Comparison of ENCODE assay signal across 1 cellular context in the genomic region with DNA sequence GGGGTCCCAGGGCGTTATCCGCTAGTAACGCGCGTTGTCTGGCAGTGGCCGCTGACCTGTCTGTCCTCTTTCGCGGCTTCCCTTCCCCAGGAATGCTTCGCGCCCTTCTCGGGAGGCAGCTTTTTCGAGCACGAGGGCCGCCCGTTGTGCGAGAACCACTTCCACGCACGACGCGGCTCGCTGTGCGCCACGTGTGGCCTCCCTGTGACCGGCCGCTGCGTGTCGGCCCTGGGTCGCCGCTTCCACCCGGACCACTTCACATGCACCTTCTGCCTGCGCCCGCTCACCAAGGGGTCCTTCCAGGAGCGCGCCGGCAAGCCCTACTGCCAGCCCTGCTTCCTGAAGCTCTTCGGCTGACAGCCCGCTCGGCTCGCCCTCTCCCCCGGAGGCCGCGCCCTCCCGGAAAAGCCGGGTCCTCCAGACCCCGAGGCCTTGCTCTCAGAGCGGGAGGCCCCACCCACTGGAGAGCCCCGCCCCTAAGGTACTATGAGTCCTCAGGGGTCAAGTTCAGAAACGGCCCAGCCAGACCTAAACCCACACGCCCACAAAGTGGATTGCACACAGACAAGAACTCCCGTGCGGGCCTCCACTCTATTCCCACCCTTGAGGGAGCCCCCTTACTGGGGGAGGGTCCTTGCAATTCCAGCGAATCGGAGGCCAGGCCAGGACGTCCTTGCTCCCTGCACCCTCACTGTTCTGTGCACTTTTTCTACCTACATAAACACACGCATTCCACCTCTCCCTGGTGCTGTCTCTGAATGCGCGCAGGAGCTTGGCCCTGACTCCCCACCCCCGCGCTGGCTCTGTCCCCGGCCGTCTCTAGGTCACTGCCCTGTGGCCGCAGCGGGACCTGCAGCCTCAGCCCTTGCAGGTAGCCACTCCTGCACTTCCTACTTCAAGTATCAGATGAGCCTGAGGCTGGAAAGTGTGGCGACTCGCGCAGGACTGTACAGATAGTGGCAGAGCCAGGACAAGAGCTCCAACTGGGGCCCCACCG.
A peak's percentile ranks its signal among the peaks of the same experiment; 100 is the strongest.
TF ChIP-seq lines count a peak whose summit lies in the region.

No MANE protein-coding gene starts in this region.

TF ChIP-seq in HepG2, 621 proteins besides CTCF, POLR2A, EP300 and RAD21 (continued from another document and continues in another):
- TF ChIP-seq, protein P1, sequence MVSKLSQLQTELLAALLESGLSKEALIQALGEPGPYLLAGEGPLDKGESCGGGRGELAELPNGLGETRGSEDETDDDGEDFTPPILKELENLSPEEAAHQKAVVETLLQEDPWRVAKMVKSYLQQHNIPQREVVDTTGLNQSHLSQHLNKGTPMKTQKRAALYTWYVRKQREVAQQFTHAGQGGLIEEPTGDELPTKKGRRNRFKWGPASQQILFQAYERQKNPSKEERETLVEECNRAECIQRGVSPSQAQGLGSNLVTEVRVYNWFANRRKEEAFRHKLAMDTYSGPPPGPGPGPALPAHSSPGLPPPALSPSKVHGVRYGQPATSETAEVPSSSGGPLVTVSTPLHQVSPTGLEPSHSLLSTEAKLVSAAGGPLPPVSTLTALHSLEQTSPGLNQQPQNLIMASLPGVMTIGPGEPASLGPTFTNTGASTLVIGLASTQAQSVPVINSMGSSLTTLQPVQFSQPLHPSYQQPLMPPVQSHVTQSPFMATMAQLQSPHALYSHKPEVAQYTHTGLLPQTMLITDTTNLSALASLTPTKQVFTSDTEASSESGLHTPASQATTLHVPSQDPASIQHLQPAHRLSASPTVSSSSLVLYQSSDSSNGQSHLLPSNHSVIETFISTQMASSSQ (IDR thresholded peaks at IDR 0.05; ENCODE audit: low read depth): no peak
- TF ChIP-seq, protein P1 (CRISPR knock-in tag; IDR thresholded peaks at IDR 0.05; ENCODE audit: borderline replicate concordance): peak; percentile 42; the same call in 1 of the 2 replicates
- no peak for TF ChIP-seq ZFP36 (IDR thresholded peaks at IDR 0.05; ENCODE audit: borderline replicate concordance, low read depth, low read length, partially characterized antibody)
- TF ChIP-seq, protein P2, sequence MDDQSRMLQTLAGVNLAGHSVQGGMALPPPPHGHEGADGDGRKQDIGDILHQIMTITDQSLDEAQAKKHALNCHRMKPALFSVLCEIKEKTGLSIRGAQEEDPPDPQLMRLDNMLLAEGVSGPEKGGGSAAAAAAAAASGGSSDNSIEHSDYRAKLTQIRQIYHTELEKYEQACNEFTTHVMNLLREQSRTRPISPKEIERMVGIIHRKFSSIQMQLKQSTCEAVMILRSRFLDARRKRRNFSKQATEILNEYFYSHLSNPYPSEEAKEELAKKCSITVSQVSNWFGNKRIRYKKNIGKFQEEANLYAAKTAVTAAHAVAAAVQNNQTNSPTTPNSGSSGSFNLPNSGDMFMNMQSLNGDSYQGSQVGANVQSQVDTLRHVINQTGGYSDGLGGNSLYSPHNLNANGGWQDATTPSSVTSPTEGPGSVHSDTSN (CRISPR knock-in tag; IDR thresholded peaks at IDR 0.05; ENCODE audit: borderline replicate concordance): no peak; the same call in 1 of the 2 replicates
- peak; percentile 3; the same call in 1 of the 2 replicates for TF ChIP-seq MTA3 (CRISPR knock-in tag; IDR thresholded peaks at IDR 0.05)
- no peak for TF ChIP-seq ELF4 (CRISPR knock-in tag; IDR thresholded peaks at IDR 0.05; ENCODE audit: borderline replicate concordance)
- TF ChIP-seq IRX3 (CRISPR knock-in tag; IDR thresholded peaks at IDR 0.05; ENCODE audit: borderline replicate concordance, low read depth): peak; percentile 77; the same call in 1 of the 2 replicates
- TF ChIP-seq RAD51 (IDR thresholded peaks at IDR 0.05; ENCODE audit: borderline replicate concordance): no peak
- peak; percentile 40 for TF ChIP-seq ZNF781 (CRISPR knock-in tag; IDR thresholded peaks at IDR 0.05; ENCODE audit: borderline replicate concordance, not compliant biosample characterization)
- TF ChIP-seq, protein P3, sequence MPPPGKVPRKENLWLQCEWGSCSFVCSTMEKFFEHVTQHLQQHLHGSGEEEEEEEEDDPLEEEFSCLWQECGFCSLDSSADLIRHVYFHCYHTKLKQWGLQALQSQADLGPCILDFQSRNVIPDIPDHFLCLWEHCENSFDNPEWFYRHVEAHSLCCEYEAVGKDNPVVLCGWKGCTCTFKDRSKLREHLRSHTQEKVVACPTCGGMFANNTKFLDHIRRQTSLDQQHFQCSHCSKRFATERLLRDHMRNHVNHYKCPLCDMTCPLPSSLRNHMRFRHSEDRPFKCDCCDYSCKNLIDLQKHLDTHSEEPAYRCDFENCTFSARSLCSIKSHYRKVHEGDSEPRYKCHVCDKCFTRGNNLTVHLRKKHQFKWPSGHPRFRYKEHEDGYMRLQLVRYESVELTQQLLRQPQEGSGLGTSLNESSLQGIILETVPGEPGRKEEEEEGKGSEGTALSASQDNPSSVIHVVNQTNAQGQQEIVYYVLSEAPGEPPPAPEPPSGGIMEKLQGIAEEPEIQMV (CRISPR knock-in tag; IDR thresholded peaks at IDR 0.05; ENCODE audit: low read depth): 0 out of 2 replicates have a peak, but pooled peaks have one; percentile 42
- TF ChIP-seq KAT7 (CRISPR knock-in tag; IDR thresholded peaks at IDR 0.05; ENCODE audit: borderline replicate concordance): 0 out of 2 replicates have a peak, but pooled peaks have one; percentile 53
- TF ChIP-seq, protein P4, sequence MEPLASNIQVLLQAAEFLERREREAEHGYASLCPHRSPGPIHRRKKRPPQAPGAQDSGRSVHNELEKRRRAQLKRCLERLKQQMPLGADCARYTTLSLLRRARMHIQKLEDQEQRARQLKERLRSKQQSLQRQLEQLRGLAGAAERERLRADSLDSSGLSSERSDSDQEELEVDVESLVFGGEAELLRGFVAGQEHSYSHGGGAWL (CRISPR knock-in tag; IDR thresholded peaks at IDR 0.05): peak; percentile 56; the same call in 1 of the 2 replicates
- TF ChIP-seq, protein P5, sequence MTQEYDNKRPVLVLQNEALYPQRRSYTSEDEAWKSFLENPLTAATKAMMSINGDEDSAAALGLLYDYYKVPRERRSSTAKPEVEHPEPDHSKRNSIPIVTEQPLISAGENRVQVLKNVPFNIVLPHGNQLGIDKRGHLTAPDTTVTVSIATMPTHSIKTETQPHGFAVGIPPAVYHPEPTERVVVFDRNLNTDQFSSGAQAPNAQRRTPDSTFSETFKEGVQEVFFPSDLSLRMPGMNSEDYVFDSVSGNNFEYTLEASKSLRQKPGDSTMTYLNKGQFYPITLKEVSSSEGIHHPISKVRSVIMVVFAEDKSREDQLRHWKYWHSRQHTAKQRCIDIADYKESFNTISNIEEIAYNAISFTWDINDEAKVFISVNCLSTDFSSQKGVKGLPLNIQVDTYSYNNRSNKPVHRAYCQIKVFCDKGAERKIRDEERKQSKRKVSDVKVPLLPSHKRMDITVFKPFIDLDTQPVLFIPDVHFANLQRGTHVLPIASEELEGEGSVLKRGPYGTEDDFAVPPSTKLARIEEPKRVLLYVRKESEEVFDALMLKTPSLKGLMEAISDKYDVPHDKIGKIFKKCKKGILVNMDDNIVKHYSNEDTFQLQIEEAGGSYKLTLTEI (CRISPR knock-in tag; conservative IDR thresholded peaks at IDR 0.05): no peak
- TF ChIP-seq, protein P6, sequence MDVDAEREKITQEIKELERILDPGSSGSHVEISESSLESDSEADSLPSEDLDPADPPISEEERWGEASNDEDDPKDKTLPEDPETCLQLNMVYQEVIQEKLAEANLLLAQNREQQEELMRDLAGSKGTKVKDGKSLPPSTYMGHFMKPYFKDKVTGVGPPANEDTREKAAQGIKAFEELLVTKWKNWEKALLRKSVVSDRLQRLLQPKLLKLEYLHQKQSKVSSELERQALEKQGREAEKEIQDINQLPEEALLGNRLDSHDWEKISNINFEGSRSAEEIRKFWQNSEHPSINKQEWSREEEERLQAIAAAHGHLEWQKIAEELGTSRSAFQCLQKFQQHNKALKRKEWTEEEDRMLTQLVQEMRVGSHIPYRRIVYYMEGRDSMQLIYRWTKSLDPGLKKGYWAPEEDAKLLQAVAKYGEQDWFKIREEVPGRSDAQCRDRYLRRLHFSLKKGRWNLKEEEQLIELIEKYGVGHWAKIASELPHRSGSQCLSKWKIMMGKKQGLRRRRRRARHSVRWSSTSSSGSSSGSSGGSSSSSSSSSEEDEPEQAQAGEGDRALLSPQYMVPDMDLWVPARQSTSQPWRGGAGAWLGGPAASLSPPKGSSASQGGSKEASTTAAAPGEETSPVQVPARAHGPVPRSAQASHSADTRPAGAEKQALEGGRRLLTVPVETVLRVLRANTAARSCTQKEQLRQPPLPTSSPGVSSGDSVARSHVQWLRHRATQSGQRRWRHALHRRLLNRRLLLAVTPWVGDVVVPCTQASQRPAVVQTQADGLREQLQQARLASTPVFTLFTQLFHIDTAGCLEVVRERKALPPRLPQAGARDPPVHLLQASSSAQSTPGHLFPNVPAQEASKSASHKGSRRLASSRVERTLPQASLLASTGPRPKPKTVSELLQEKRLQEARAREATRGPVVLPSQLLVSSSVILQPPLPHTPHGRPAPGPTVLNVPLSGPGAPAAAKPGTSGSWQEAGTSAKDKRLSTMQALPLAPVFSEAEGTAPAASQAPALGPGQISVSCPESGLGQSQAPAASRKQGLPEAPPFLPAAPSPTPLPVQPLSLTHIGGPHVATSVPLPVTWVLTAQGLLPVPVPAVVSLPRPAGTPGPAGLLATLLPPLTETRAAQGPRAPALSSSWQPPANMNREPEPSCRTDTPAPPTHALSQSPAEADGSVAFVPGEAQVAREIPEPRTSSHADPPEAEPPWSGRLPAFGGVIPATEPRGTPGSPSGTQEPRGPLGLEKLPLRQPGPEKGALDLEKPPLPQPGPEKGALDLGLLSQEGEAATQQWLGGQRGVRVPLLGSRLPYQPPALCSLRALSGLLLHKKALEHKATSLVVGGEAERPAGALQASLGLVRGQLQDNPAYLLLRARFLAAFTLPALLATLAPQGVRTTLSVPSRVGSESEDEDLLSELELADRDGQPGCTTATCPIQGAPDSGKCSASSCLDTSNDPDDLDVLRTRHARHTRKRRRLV (CRISPR knock-in tag; IDR thresholded peaks at IDR 0.05): peak; percentile 78; the same call in 1 of the 2 replicates
- TF ChIP-seq ZSCAN29 (CRISPR knock-in tag; conservative IDR thresholded peaks at IDR 0.05): peak; percentile 85
- 0 out of 2 replicates have a peak, but pooled peaks have one; percentile 59 for TF ChIP-seq KDM4B (CRISPR knock-in tag; IDR thresholded peaks at IDR 0.05)
- TF ChIP-seq JDP2 (CRISPR knock-in tag; IDR thresholded peaks at IDR 0.05; ENCODE audit: borderline replicate concordance): no peak
- TF ChIP-seq NCOA1 (CRISPR knock-in tag; IDR thresholded peaks at IDR 0.05): no peak; the same call in 1 of the 2 replicates
- TF ChIP-seq ZNF878 (CRISPR knock-in tag; IDR thresholded peaks at IDR 0.05): no peak
- TF ChIP-seq NFKBIZ (CRISPR knock-in tag; IDR thresholded peaks at IDR 0.05): peak; percentile 20; the same call in 1 of the 2 replicates
- TF ChIP-seq SAP130 (CRISPR knock-in tag; IDR thresholded peaks at IDR 0.05; ENCODE audit: low read depth): peak; percentile 82
- TF ChIP-seq, protein P7, sequence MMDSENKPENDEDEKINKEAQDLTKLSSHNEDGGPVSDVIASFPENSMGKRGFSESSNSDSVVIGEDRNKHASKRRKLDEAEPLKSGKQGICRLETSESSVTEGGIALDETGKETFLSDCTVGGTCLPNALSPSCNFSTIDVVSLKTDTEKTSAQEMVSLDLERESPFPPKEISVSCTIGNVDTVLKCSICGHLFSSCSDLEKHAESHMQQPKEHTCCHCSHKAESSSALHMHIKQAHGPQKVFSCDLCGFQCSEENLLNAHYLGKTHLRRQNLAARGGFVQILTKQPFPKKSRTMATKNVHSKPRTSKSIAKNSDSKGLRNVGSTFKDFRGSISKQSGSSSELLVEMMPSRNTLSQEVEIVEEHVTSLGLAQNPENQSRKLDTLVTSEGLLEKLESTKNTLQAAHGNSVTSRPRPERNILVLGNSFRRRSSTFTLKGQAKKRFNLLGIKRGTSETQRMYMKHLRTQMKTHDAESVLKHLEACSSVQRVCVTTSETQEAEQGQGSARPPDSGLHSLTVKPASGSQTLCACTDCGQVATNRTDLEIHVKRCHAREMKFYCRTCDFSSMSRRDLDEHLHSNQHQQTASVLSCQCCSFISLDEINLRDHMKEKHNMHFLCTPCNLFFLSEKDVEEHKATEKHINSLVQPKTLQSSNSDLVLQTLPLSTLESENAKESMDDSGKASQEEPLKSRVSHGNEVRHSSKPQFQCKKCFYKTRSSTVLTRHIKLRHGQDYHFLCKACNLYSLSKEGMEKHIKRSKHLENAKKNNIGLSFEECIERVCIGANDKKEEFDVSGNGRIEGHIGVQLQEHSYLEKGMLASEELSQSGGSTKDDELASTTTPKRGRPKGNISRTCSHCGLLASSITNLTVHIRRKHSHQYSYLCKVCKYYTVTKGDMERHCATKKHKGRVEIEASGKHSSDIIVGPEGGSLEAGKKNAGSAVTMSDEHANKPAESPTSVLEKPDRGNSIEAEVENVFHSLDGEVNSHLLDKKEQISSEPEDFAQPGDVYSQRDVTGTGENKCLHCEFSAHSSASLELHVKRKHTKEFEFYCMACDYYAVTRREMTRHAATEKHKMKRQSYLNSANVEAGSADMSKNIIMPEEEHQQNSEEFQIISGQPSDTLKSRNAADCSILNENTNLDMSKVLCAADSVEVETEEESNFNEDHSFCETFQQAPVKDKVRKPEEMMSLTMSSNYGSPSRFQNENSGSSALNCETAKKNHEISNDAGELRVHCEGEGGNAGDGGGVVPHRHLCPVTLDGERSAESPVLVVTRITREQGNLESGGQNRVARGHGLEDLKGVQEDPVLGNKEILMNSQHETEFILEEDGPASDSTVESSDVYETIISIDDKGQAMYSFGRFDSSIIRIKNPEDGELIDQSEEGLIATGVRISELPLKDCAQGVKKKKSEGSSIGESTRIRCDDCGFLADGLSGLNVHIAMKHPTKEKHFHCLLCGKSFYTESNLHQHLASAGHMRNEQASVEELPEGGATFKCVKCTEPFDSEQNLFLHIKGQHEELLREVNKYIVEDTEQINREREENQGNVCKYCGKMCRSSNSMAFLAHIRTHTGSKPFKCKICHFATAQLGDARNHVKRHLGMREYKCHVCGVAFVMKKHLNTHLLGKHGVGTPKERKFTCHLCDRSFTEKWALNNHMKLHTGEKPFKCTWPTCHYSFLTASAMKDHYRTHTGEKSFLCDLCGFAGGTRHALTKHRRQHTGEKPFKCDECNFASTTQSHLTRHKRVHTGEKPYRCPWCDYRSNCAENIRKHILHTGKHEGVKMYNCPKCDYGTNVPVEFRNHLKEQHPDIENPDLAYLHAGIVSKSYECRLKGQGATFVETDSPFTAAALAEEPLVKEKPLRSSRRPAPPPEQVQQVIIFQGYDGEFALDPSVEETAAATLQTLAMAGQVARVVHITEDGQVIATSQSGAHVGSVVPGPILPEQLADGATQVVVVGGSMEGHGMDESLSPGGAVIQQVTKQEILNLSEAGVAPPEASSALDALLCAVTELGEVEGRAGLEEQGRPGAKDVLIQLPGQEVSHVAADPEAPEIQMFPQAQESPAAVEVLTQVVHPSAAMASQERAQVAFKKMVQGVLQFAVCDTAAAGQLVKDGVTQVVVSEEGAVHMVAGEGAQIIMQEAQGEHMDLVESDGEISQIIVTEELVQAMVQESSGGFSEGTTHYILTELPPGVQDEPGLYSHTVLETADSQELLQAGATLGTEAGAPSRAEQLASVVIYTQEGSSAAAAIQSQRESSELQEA (CRISPR knock-in tag; IDR thresholded peaks at IDR 0.05; ENCODE audit: not compliant biosample characterization): peak; percentile 30
- TF ChIP-seq ZNF446 (CRISPR knock-in tag; IDR thresholded peaks at IDR 0.05): no peak
- 0 out of 2 replicates have a peak, but pooled peaks have one; percentile 61 for TF ChIP-seq ZBTB3 (CRISPR knock-in tag; IDR thresholded peaks at IDR 0.05; ENCODE audit: borderline replicate concordance, low read depth)
